10 cellular contexts compared by ENCODE assay signal in genomic region chr2:241041557-241042158, GRCh38. TPM values are rescaled to one million over a fixed set of nuclear protein-coding genes. Genes with fewer than 3 reads are reported as not detected.
A peak's percentile ranks its signal among the peaks of the same experiment; 100 is the strongest.
DNase-seq lines count a peak whose midpoint lies in the region; ATAC-seq, FAIRE-seq and TF ChIP-seq lines count a peak whose summit lies in the region.
"Had no signal": no experiment of that assay in that cellular context is flagged by ENCODE, and none has a peak within 500 bp of the region (broad histone marks: within the 10 kb centered on the region; RNA-seq: fewer than 3 reads in every experiment).

No MANE protein-coding gene starts in this region.

- 85 to 89% methylated on average over 6 of the region's 6 CpGs for WGBS in pancreas, 2 donors

- intact Hi-C loops in mucosa of descending colon (cut with DNase I, micrococcal nuclease) (no loop called here), pancreas (cut with DNase I) (no loop called here)

- H3K27ac ChIP-seq in Karpas-422 (ENCODE audit: low read length), result peak overlapping the region; percentile 76
- no peak overlapping the region for H3K27ac ChIP-seq in pancreas

- no peaks in the 10 kb centered on the region for H3K9me3 ChIP-seq in Karpas-422 (ENCODE audit: low read length)
- peaks cover 5% of the 10 kb centered on the region for H3K9me3 ChIP-seq in mucosa of descending colon
- no peaks in the 10 kb centered on the region for H3K9me3 ChIP-seq in pancreas
- H3K9me3 ChIP-seq: Peyer's patch had no signal

- DNase-seq in Karpas-422, result peak; percentile 71
- DNase-seq in mucosa of descending colon, result no peak
- DNase-seq in OCI-M2 (lab: John Stamatoyannopoulos, UW; ENCODE audit: unreplicated experiment), result no peak
- no peak for DNase-seq in pancreas
- DNase-seq in mesothelial cell of epicardium (ENCODE audit: low spot score in 2 of 2, unreplicated experiment in 2 of 2), result no peak
- DNase-seq: activated CD8-positive, alpha-beta memory T cell treated with anti-CD3 and anti-CD28 coated beads, Interleukin-2, amount 50 U/mL, for 4 hours; nucleus accumbens had no signal

- peaks cover 17% of the 10 kb centered on the region for H3K9me3 Mint-ChIP-seq in mesothelial cell of epicardium

- H3K4me1 Mint-ChIP-seq in mesothelial cell of epicardium, result no peaks in the 10 kb centered on the region

- H3K36me3 ChIP-seq in Karpas-422 (ENCODE audit: insufficient read depth, low read length), result no peaks in the 10 kb centered on the region
- no peaks in the 10 kb centered on the region for H3K36me3 ChIP-seq in mucosa of descending colon (ENCODE audit: low read depth)
- no peaks in the 10 kb centered on the region for H3K36me3 ChIP-seq in pancreas

- no peak overlapping the region for H3K27ac Mint-ChIP-seq in mesothelial cell of epicardium

- H3K27me3 Mint-ChIP-seq in mesothelial cell of epicardium (ENCODE audit: low read depth), result peaks cover 78% of the 10 kb centered on the region

- H3K4me3 ChIP-seq in Karpas-422 (ENCODE audit: low read length), result peak overlapping the region; percentile 19
- no peak overlapping the region for H3K4me3 ChIP-seq in mucosa of descending colon
- no peak overlapping the region for H3K4me3 ChIP-seq in pancreas
- H3K4me3 ChIP-seq: Peyer's patch had no signal

- no peak overlapping the region; the same call in 1 of the 2 replicates for H2AFZ ChIP-seq in Karpas-422 (ENCODE audit: low read length)

- TF ChIP-seq CTCF in mucosa of descending colon (IDR thresholded peaks at IDR 0.05) (no peak), pancreas (IDR thresholded peaks at IDR 0.05) (no peak), mesothelial cell of epicardium (IDR thresholded peaks at IDR 0.05; ENCODE audit: unreplicated experiment) (no peak)

- H3K36me3 Mint-ChIP-seq in mesothelial cell of epicardium, result no peaks in the 10 kb centered on the region

- H3K27me3 ChIP-seq in Karpas-422 (ENCODE audit: low read length), result peaks cover 2% of the 10 kb centered on the region; the same call in 1 of the 2 replicates
- no peaks in the 10 kb centered on the region for H3K27me3 ChIP-seq in pancreas
- H3K27me3 ChIP-seq: Peyer's patch had no signal

- H3K9ac ChIP-seq in Karpas-422 (ENCODE audit: low read length), result peak overlapping the region; percentile 37

- H3K4me1 ChIP-seq in Karpas-422 (ENCODE audit: low read length), result peaks cover 76% of the 10 kb centered on the region
- peaks cover 4% of the 10 kb centered on the region for H3K4me1 ChIP-seq in mucosa of descending colon (ENCODE audit: low read depth)
- H3K4me1 ChIP-seq in pancreas, result peaks cover 0 to 3% (median 0%) of the 10 kb centered on the region in 3 donors

- no peaks in the 10 kb centered on the region for H3K9me2 ChIP-seq in Karpas-422 (replicated peaks; ENCODE audit: insufficient read depth, low read length)

- H3K4me2 ChIP-seq in Karpas-422 (ENCODE audit: low read depth, low read length, poor library complexity, severe bottlenecking), result peak overlapping the region; percentile 55

- no peak for FAIRE-seq in pancreas (lab: Jason Lieb, UNC)

- H4K20me1 ChIP-seq in Karpas-422 (ENCODE audit: insufficient read depth, low read depth, low read length), result 0 out of 2 replicates have a peak, but pooled peaks cover 4% of the 10 kb centered on the region

- no peak overlapping the region for H3K4me3 Mint-ChIP-seq in mesothelial cell of epicardium

- no peaks in the 10 kb centered on the region for H3K79me2 ChIP-seq in Karpas-422 (ENCODE audit: low read length)

- peak; percentile 67 for ATAC-seq in GM18861 (IDR thresholded peaks at IDR 0.05; ENCODE audit: unreplicated experiment)
- peak; percentile 49 for ATAC-seq in GM21825 (IDR thresholded peaks at IDR 0.05; ENCODE audit: unreplicated experiment)
- peak; percentile 32 for ATAC-seq in mucosa of descending colon
- ATAC-seq in pancreas, result no peak

RNA-seq across cellular contexts. Expression of gene SNED1, which starts 43.2 kb away (rescaled TPM):
- 1.9 and 25.3 TPM in 2 replicates for total RNA-seq in Karpas-422 (2014; rRNA removed; shearing (Covaris generic); ENCODE audit: low replicate concordance)
- 10 to 100 TPM in 2 of 3 donors, 1 to 10 TPM in 1; 7.0 to 16.3 (median 14.1) TPM for total RNA-seq in mucosa of descending colon
- 10 to 100 TPM in 2 of 6 donors, 1 to 10 TPM in 4; 6.6 to 19.2 (median 9.6) TPM for total RNA-seq in pancreas
- polyA plus RNA-seq in pancreas, result 10 to 100 TPM; 12.9 to 13.2 TPM
- 7.1 to 10.5 TPM (median 9.4 TPM) in 3 replicates for total RNA-seq in mesothelial cell of epicardium

Comparison
In these comparisons a context has a peak if more than half of its experiments do, and no peak if none do; other contexts are left out.
1. ATAC-seq: peak in GM18861 (single experiment), GM21825 (single experiment) and mucosa of descending colon (single experiment); none in pancreas (0 of 4).